8 cellular contexts compared by ENCODE assay signal in genomic region chr9:73081979-73082657, GRCh38.
DNase-seq lines count a peak whose midpoint lies in the region; ATAC-seq, FAIRE-seq and TF ChIP-seq lines count a peak whose summit lies in the region.

No MANE protein-coding gene starts in this region.

- H3K27me3 ChIP-seq in brain microvascular endothelial cell (replicated peaks) (no peaks in the 10 kb centered on the region), kidney epithelial cell (ENCODE audit: control insufficient read depth, insufficient read depth, low read length) (no peaks in the 10 kb centered on the region)

- H3K36me3 ChIP-seq in brain microvascular endothelial cell (replicated peaks) (no peaks in the 10 kb centered on the region), kidney epithelial cell (ENCODE audit: control insufficient read depth, insufficient read depth, low read length) (no peaks in the 10 kb centered on the region)

- no peaks in the 10 kb centered on the region for H3K9me3 Mint-ChIP-seq in activated T-helper 2 cell treated with anti-CD3 and anti-CD28 coated beads, Interferon-gamma antibody, Interleukin-2, Interleukin-4, amounts not matched to agents 10 μg/mL and 5 μg/mL and 100 μg/mL, durations not matched to agents 14 hours and 24 hours and 36 hours
- H3K9me3 Mint-ChIP-seq in activated naive CD8-positive, alpha-beta T cell treated with anti-CD3 and anti-CD28 coated beads, Interleukin-2, amount 50 U/mL, for 24 hours, result no peaks in the 10 kb centered on the region

- TF ChIP-seq CTCF in brain microvascular endothelial cell (IDR thresholded peaks at IDR 0.05; ENCODE audit: low read depth, low read length, missing control alignments) (peak; percentile 83), kidney epithelial cell (IDR thresholded peaks at IDR 0.05; ENCODE audit: insufficient read depth, low read length, poor library complexity, severe bottlenecking) (peak; percentile 80)

- peaks cover 16% of the 10 kb centered on the region for H3K27me3 Mint-ChIP-seq in activated T-helper 2 cell treated with anti-CD3 and anti-CD28 coated beads, Interferon-gamma antibody, Interleukin-2, Interleukin-4, amounts not matched to agents 10 μg/mL and 5 μg/mL and 100 μg/mL, durations not matched to agents 14 hours and 24 hours and 36 hours (ENCODE audit: low read depth)
- peaks cover 5% of the 10 kb centered on the region for H3K27me3 Mint-ChIP-seq in activated naive CD8-positive, alpha-beta T cell treated with anti-CD3 and anti-CD28 coated beads, Interleukin-2, amount 50 U/mL, for 24 hours

- no peaks in the 10 kb centered on the region for H3K36me3 Mint-ChIP-seq in activated T-helper 2 cell treated with anti-CD3 and anti-CD28 coated beads, Interferon-gamma antibody, Interleukin-2, Interleukin-4, amounts not matched to agents 10 μg/mL and 5 μg/mL and 100 μg/mL, durations not matched to agents 14 hours and 24 hours and 36 hours (ENCODE audit: low read depth)
- no peaks in the 10 kb centered on the region for H3K36me3 Mint-ChIP-seq in activated naive CD8-positive, alpha-beta T cell treated with anti-CD3 and anti-CD28 coated beads, Interleukin-2, amount 50 U/mL, for 24 hours (ENCODE audit: low read depth)

- in situ Hi-C loops in brain microvascular endothelial cell (cut with HindIII; ENCODE audit: low pct_ligation_motif_present, low sequenced_read_pairs), result no loop called here

- H3K4me1 Mint-ChIP-seq in activated T-helper 2 cell treated with anti-CD3 and anti-CD28 coated beads, Interferon-gamma antibody, Interleukin-2, Interleukin-4, amounts not matched to agents 10 μg/mL and 5 μg/mL and 100 μg/mL, durations not matched to agents 14 hours and 24 hours and 36 hours (ENCODE audit: low read depth), result no peaks in the 10 kb centered on the region
- H3K4me1 Mint-ChIP-seq in activated naive CD8-positive, alpha-beta T cell treated with anti-CD3 and anti-CD28 coated beads, Interleukin-2, amount 50 U/mL, for 24 hours, result no peaks in the 10 kb centered on the region

- no peak overlapping the region for H3K27ac ChIP-seq in brain microvascular endothelial cell

- no peak overlapping the region for H3K27ac Mint-ChIP-seq in activated T-helper 2 cell treated with anti-CD3 and anti-CD28 coated beads, Interferon-gamma antibody, Interleukin-2, Interleukin-4, amounts not matched to agents 10 μg/mL and 5 μg/mL and 100 μg/mL, durations not matched to agents 14 hours and 24 hours and 36 hours
- no peak overlapping the region for H3K27ac Mint-ChIP-seq in activated naive CD8-positive, alpha-beta T cell treated with anti-CD3 and anti-CD28 coated beads, Interleukin-2, amount 50 U/mL, for 24 hours

- no peak overlapping the region for H3K4me3 ChIP-seq in brain microvascular endothelial cell (ENCODE audit: low read depth, low read length)
- no peak overlapping the region for H3K4me3 ChIP-seq in kidney epithelial cell (ENCODE audit: low read depth, low read length)

- no peak for FAIRE-seq in urothelium cell line (lab: Jason Lieb, UNC)

- intact Hi-C loops in activated T-helper 2 cell treated with anti-CD3 and anti-CD28 coated beads, Interferon-gamma antibody, Interleukin-2, Interleukin-4, amounts not matched to agents 10 μg/mL and 5 μg/mL and 100 μg/mL, durations not matched to agents 14 hours and 24 hours and 36 hours (cut with micrococcal nuclease), result loop anchor here (1.0 to 10.0 kb wide), 2 partner anchors 225 to 797 kb away; no protein-coding TSS in a partner anchor

- DNase-seq in EL (peak; percentile 47), HCEC 1CT (peak; percentile 54), NCI-H2196 (lab: John Stamatoyannopoulos, UW; ENCODE audit: unreplicated experiment) (peak; percentile 21), brain microvascular endothelial cell (peak; percentile 37), kidney epithelial cell (ENCODE audit: low read depth) (no peak), urothelium cell line (ENCODE audit: low spot score) (peak; percentile 44)
- DNase-seq in activated T-helper 2 cell treated with anti-CD3 and anti-CD28 coated beads, Interferon-gamma antibody, Interleukin-2, Interleukin-4, amounts not matched to agents 10 μg/mL and 5 μg/mL and 100 μg/mL, durations not matched to agents 14 hours and 24 hours and 36 hours (ENCODE audit: low spot score), result no peak
- DNase-seq in activated naive CD8-positive, alpha-beta T cell treated with anti-CD3 and anti-CD28 coated beads, Interleukin-2, amount 50 U/mL, for 24 hours, result no peak

- H3K4me3 Mint-ChIP-seq in activated T-helper 2 cell treated with anti-CD3 and anti-CD28 coated beads, Interferon-gamma antibody, Interleukin-2, Interleukin-4, amounts not matched to agents 10 μg/mL and 5 μg/mL and 100 μg/mL, durations not matched to agents 14 hours and 24 hours and 36 hours (ENCODE audit: low read depth), result no peak overlapping the region
- H3K4me3 Mint-ChIP-seq in activated naive CD8-positive, alpha-beta T cell treated with anti-CD3 and anti-CD28 coated beads, Interleukin-2, amount 50 U/mL, for 24 hours, result no peak overlapping the region

- no peak for ATAC-seq in activated naive CD8-positive, alpha-beta T cell treated with anti-CD3 and anti-CD28 coated beads, Interleukin-2, amount 50 U/mL, for 24 hours

Comparison
In these comparisons a context has a peak if more than half of its experiments do, and no peak if none do; other contexts are left out.
1. DNase-seq: peak in EL (single experiment), HCEC 1CT (single experiment), NCI-H2196 (single experiment), brain microvascular endothelial cell (single experiment) and urothelium cell line (single experiment); none in kidney epithelial cell (single experiment), activated T-helper 2 cell treated with anti-CD3 and anti-CD28 coated beads, Interferon-gamma antibody, Interleukin-2, Interleukin-4, amounts not matched to agents 10 μg/mL and 5 μg/mL and 100 μg/mL, durations not matched to agents 14 hours and 24 hours and 36 hours (single experiment) and activated naive CD8-positive, alpha-beta T cell treated with anti-CD3 and anti-CD28 coated beads, Interleukin-2, amount 50 U/mL, for 24 hours (single experiment).